In the genomic region with DNA sequence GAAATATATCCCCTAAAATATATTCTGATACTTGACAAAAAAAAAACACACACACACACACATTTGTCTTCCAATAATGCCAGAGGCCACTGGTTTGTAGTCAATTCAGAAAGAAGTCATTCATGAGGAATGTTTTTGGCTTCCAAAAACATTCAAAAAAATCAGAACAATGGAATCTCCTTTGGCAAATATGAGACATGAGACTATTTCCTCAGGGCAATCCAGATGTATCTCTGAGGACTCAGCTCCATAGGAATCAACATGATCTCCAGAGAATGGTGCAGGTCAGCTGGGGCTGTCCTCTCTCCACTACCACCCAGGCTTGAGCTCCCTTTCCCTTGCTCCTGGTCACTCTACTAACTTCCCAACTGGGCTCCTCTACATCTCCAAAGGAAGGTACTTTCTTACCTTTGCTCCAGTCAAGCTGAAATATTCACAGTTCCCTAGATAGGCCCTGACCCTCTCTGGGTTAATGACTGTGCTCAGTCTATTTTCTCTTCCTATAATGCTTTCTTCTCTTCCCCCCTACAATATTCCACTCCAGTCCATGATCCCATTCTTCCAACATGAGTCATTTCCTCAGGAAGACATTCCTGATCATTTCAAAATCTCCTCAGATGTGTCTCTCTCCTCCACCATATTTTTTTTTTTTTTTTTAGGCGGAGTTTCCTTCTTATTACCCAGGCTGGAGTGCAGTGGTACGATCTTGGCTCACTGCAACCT, we compare ENCODE assay signal across 12 cellular contexts.
DNase-seq lines count a peak whose midpoint lies in the region; ATAC-seq and TF ChIP-seq lines count a peak whose summit lies in the region.
"Had no signal": no experiment of that assay in that cellular context is flagged by ENCODE, and none has a peak within 500 bp of the region (broad histone marks: within the 10 kb centered on the region; RNA-seq: fewer than 3 reads in every experiment).

No MANE protein-coding gene starts in this region.

- no peaks in the 10 kb centered on the region for H3K4me1 Mint-ChIP-seq in activated naive CD8-positive, alpha-beta T cell treated with anti-CD3 and anti-CD28 coated beads, Interleukin-2, amount 10 ng/mL, durations not matched to agents 7 days and 5 days
- H3K4me1 Mint-ChIP-seq in activated naive CD8-positive, alpha-beta T cell treated with anti-CD3 and anti-CD28 coated beads, Interleukin-2, amount 50 U/mL, for 24 hours, result no peaks in the 10 kb centered on the region
- peaks cover 1% of the 10 kb centered on the region for H3K4me1 Mint-ChIP-seq in mesothelial cell of epicardium

- peak overlapping the region; percentile 56 for H3K27ac Mint-ChIP-seq in activated naive CD8-positive, alpha-beta T cell treated with anti-CD3 and anti-CD28 coated beads, Interleukin-2, amount 10 ng/mL, durations not matched to agents 7 days and 5 days
- no peak overlapping the region for H3K27ac Mint-ChIP-seq in activated naive CD8-positive, alpha-beta T cell treated with anti-CD3 and anti-CD28 coated beads, Interleukin-2, amount 50 U/mL, for 24 hours
- no peak overlapping the region for H3K27ac Mint-ChIP-seq in mesothelial cell of epicardium

- no peak for ATAC-seq in activated naive CD8-positive, alpha-beta T cell treated with anti-CD3 and anti-CD28 coated beads, Interleukin-2, amount 10 ng/mL, durations not matched to agents 7 days and 5 days (ENCODE audit: low read depth)
- no peak for ATAC-seq in activated naive CD8-positive, alpha-beta T cell treated with anti-CD3 and anti-CD28 coated beads, Interleukin-2, amount 50 U/mL, for 24 hours
- ATAC-seq in HG02763 (IDR thresholded peaks at IDR 0.05; ENCODE audit: unreplicated experiment), result no peak
- no peak for ATAC-seq in GM19351 (IDR thresholded peaks at IDR 0.05; ENCODE audit: unreplicated experiment)
- ATAC-seq: left ventricle myocardium superior had no signal

- H3K27me3 Mint-ChIP-seq in activated naive CD8-positive, alpha-beta T cell treated with anti-CD3 and anti-CD28 coated beads, Interleukin-2, amount 10 ng/mL, durations not matched to agents 7 days and 5 days, result peaks cover 2% of the 10 kb centered on the region
- H3K27me3 Mint-ChIP-seq in activated naive CD8-positive, alpha-beta T cell treated with anti-CD3 and anti-CD28 coated beads, Interleukin-2, amount 50 U/mL, for 24 hours, result peaks cover 7% of the 10 kb centered on the region
- H3K27me3 Mint-ChIP-seq in mesothelial cell of epicardium (ENCODE audit: low read depth), result no peaks in the 10 kb centered on the region

- in situ Hi-C loops in astrocyte of the cerebellum (cut with HindIII; ENCODE audit: low sequenced_read_pairs) (no loop called here), GM13977 (cut with MboI; ENCODE audit: low pct_unique_long_range_greater_than_20kb, low sequenced_read_pairs, unreplicated experiment) (no loop called here)

- POLR2A ChIA-PET in activated naive CD8-positive, alpha-beta T cell treated with anti-CD3 and anti-CD28 coated beads, Interleukin-2, amount 10 ng/mL, durations not matched to agents 7 days and 5 days (lab: Charles Lee), result no interaction called here

- no peak overlapping the region for H3K4me3 ChIP-seq in astrocyte of the cerebellum (ENCODE audit: low read depth, low read length)

- H3K9me3 Mint-ChIP-seq in activated naive CD8-positive, alpha-beta T cell treated with anti-CD3 and anti-CD28 coated beads, Interleukin-2, amount 10 ng/mL, durations not matched to agents 7 days and 5 days, result no peaks in the 10 kb centered on the region
- no peaks in the 10 kb centered on the region for H3K9me3 Mint-ChIP-seq in activated naive CD8-positive, alpha-beta T cell treated with anti-CD3 and anti-CD28 coated beads, Interleukin-2, amount 50 U/mL, for 24 hours
- peaks cover 3% of the 10 kb centered on the region for H3K9me3 Mint-ChIP-seq in mesothelial cell of epicardium

- no peaks in the 10 kb centered on the region for H3K36me3 Mint-ChIP-seq in activated naive CD8-positive, alpha-beta T cell treated with anti-CD3 and anti-CD28 coated beads, Interleukin-2, amount 10 ng/mL, durations not matched to agents 7 days and 5 days
- no peaks in the 10 kb centered on the region for H3K36me3 Mint-ChIP-seq in activated naive CD8-positive, alpha-beta T cell treated with anti-CD3 and anti-CD28 coated beads, Interleukin-2, amount 50 U/mL, for 24 hours (ENCODE audit: low read depth)
- no peaks in the 10 kb centered on the region for H3K36me3 Mint-ChIP-seq in mesothelial cell of epicardium

- DNase-seq in activated naive CD8-positive, alpha-beta T cell treated with anti-CD3 and anti-CD28 coated beads, Interleukin-2, amount 10 ng/mL, durations not matched to agents 7 days and 5 days, result no peak
- DNase-seq in activated naive CD8-positive, alpha-beta T cell treated with anti-CD3 and anti-CD28 coated beads, Interleukin-2, amount 50 U/mL, for 24 hours, result no peak
- DNase-seq in astrocyte of the cerebellum (ENCODE audit: low read depth) (peak; percentile 81), hepatic stellate cell (ENCODE audit: low spot score) (peak; percentile 67), GM13977 (ENCODE audit: low spot score) (no peak), mesothelial cell of epicardium (ENCODE audit: low spot score in 2 of 2, unreplicated experiment in 2 of 2) (no peak)
- DNase-seq: activated CD4-positive, CD25-positive, alpha-beta regulatory T cell treated with anti-CD3 and anti-CD28 coated beads, Interleukin-2, amount 50 U/mL, for 72 hours; activated effector memory CD4-positive, alpha-beta T cell treated with anti-CD3 and anti-CD28 coated beads, Interleukin-2, amount 50 U/mL, for 16 hours; left ventricle myocardium superior; retina had no signal

- no peak overlapping the region for H3K4me3 Mint-ChIP-seq in activated naive CD8-positive, alpha-beta T cell treated with anti-CD3 and anti-CD28 coated beads, Interleukin-2, amount 10 ng/mL, durations not matched to agents 7 days and 5 days
- no peak overlapping the region for H3K4me3 Mint-ChIP-seq in activated naive CD8-positive, alpha-beta T cell treated with anti-CD3 and anti-CD28 coated beads, Interleukin-2, amount 50 U/mL, for 24 hours
- no peak overlapping the region for H3K4me3 Mint-ChIP-seq in mesothelial cell of epicardium

- TF ChIP-seq CTCF in astrocyte of the cerebellum (IDR thresholded peaks at IDR 0.05; ENCODE audit: low read depth, low read length, missing control alignments) (no peak), GM13977 (IDR thresholded peaks at IDR 0.05; ENCODE audit: extremely low read depth, insufficient read depth, missing control alignments) (no peak), mesothelial cell of epicardium (IDR thresholded peaks at IDR 0.05; ENCODE audit: unreplicated experiment) (no peak)

Comparison
In these comparisons a context has a peak if more than half of its experiments do, and no peak if none do; other contexts are left out.
1. DNase-seq: peak in astrocyte of the cerebellum (single experiment) and hepatic stellate cell (single experiment); none in activated naive CD8-positive, alpha-beta T cell treated with anti-CD3 and anti-CD28 coated beads, Interleukin-2, amount 10 ng/mL, durations not matched to agents 7 days and 5 days (single experiment), activated naive CD8-positive, alpha-beta T cell treated with anti-CD3 and anti-CD28 coated beads, Interleukin-2, amount 50 U/mL, for 24 hours (single experiment), GM13977 (single experiment) and mesothelial cell of epicardium (0 of 2).